In genomic region chr19:14773722-14774121, GRCh38 we compare ENCODE assay signal across 2 cellular contexts. TPM values are rescaled to one million over a fixed set of nuclear protein-coding genes. Genes with fewer than 3 reads are reported as not detected.
"Had no signal": no experiment of that assay in that cellular context is flagged by ENCODE, and none has a peak within 500 bp of the region (broad histone marks: within the 10 kb centered on the region; RNA-seq: fewer than 3 reads in every experiment).

No MANE protein-coding gene starts in this region.

RNA-seq across cellular contexts. Expression of gene ADGRE2, which starts 4.6 kb away (rescaled TPM):
- total RNA-seq: naive thymus-derived CD8-positive, alpha-beta T cell; neural crest cell had no signal
